9 cellular contexts compared by ENCODE assay signal in genomic region chr13:25171170-25171516, GRCh38. TPM values are rescaled to one million over a fixed set of nuclear protein-coding genes. Genes with fewer than 3 reads are reported as not detected.
A peak's percentile ranks its signal among the peaks of the same experiment; 100 is the strongest.
DNase-seq lines count a peak whose midpoint lies in the region; ATAC-seq and TF ChIP-seq lines count a peak whose summit lies in the region.
"Had no signal": no experiment of that assay in that cellular context is flagged by ENCODE, and none has a peak within 500 bp of the region (broad histone marks: within the 10 kb centered on the region; RNA-seq: fewer than 3 reads in every experiment).

No MANE protein-coding gene starts in this region.

- H3K9me3 Mint-ChIP-seq in CD4-positive, alpha-beta T cell, result no peaks in the 10 kb centered on the region
- peaks cover 0 to 2% (median 0%) of the 10 kb centered on the region in 3 donors for H3K9me3 Mint-ChIP-seq in IgD-negative memory B cell

- peaks cover 79% of the 10 kb centered on the region for H3K27me3 Mint-ChIP-seq in CD4-positive, alpha-beta T cell
- H3K27me3 Mint-ChIP-seq in IgD-negative memory B cell, result peaks cover 42% of the 10 kb centered on the region

- WGBS in ectodermal cell, 2 experiments, result 1% methylated on average over 36 of the region's 36 CpGs

- no peaks in the 10 kb centered on the region for H3K9me3 ChIP-seq in CD4-positive, alpha-beta T cell (ENCODE audit: control insufficient read depth, low read length)
- H3K9me3 ChIP-seq in ectodermal cell (ENCODE audit: control insufficient read depth, low read length) (no peaks in the 10 kb centered on the region), osteoblast (ENCODE audit: low read depth, low read length) (no peaks in the 10 kb centered on the region)

- H3K4me3 Mint-ChIP-seq in CD4-positive, alpha-beta T cell, result peak overlapping the region; percentile 30
- peak overlapping the region; percentile 46 to 93 (median 84) for H3K4me3 Mint-ChIP-seq in IgD-negative memory B cell

- H3K4me1 ChIP-seq in ectodermal cell (ENCODE audit: control insufficient read depth, insufficient read depth, low read length), result peaks cover 9% of the 10 kb centered on the region
- H3K4me1 ChIP-seq in osteoblast (ENCODE audit: insufficient read depth, low read length), result no peaks in the 10 kb centered on the region

- H3K36me3 ChIP-seq in ectodermal cell (ENCODE audit: control insufficient read depth, insufficient read depth, low read length) (no peaks in the 10 kb centered on the region), osteoblast (ENCODE audit: insufficient read depth, low read length) (no peaks in the 10 kb centered on the region)

- no peak for TF ChIP-seq CTCF in CD4-positive, alpha-beta T cell (IDR thresholded peaks at IDR 0.05)
- no peak for TF ChIP-seq CTCF in osteoblast (IDR thresholded peaks at IDR 0.05; ENCODE audit: extremely low read depth, low read depth, low read length)

- H3K27me3 ChIP-seq in CD4-positive, alpha-beta T cell (ENCODE audit: control insufficient read depth, insufficient read depth, low read length), result peaks cover 51% of the 10 kb centered on the region
- H3K27me3 ChIP-seq in ectodermal cell (ENCODE audit: control insufficient read depth, insufficient read depth, low read length, poor library complexity, severe bottlenecking), result peaks cover 45% of the 10 kb centered on the region
- H3K27me3 ChIP-seq in osteoblast (ENCODE audit: insufficient read depth, low read length), result peaks cover 43% of the 10 kb centered on the region

- H3K4me2 ChIP-seq in osteoblast (ENCODE audit: insufficient read depth, low read length), result peak overlapping the region; percentile 30

- H3K4me3 ChIP-seq in ectodermal cell (ENCODE audit: insufficient read depth, low read depth, low read length) (peak overlapping the region; percentile 32), osteoblast (ENCODE audit: insufficient read depth, low read length) (no peak overlapping the region)

- DNase-seq in CD4-positive, alpha-beta T cell, result no peak
- no peak for DNase-seq in osteoblast (ENCODE audit: insufficient read length, low spot score, missing footprints)
- no peak for DNase-seq in NCI-H82 (lab: John Stamatoyannopoulos, UW)
- no peak for DNase-seq in islet precursor cell

- POLR2A ChIA-PET in CD4-positive, alpha-beta T cell (lab: Charles Lee), result no interaction called here

- no peaks in the 10 kb centered on the region for H3K36me3 Mint-ChIP-seq in CD4-positive, alpha-beta T cell (ENCODE audit: low read depth)
- no peaks in the 10 kb centered on the region for H3K36me3 Mint-ChIP-seq in IgD-negative memory B cell

- peaks cover 11% of the 10 kb centered on the region for H3K4me1 Mint-ChIP-seq in CD4-positive, alpha-beta T cell (ENCODE audit: low read depth)
- peaks cover 8 to 19% (median 10%) of the 10 kb centered on the region in 3 donors for H3K4me1 Mint-ChIP-seq in IgD-negative memory B cell

- H3K27ac ChIP-seq in CD4-positive, alpha-beta T cell (ENCODE audit: low read depth, low read length), result no peak overlapping the region
- H3K27ac ChIP-seq in ectodermal cell (ENCODE audit: insufficient read depth, low read depth, low read length, poor library complexity, severe bottlenecking), result no peak overlapping the region
- no peak overlapping the region for H3K27ac ChIP-seq in osteoblast (ENCODE audit: low read depth, low read length)

- no peak overlapping the region for H3K27ac Mint-ChIP-seq in CD4-positive, alpha-beta T cell
- no peak overlapping the region for H3K27ac Mint-ChIP-seq in IgD-negative memory B cell

- ATAC-seq in CD4-positive, alpha-beta T cell (ENCODE audit: poor library complexity), result no peak
- ATAC-seq in GM18519 (IDR thresholded peaks at IDR 0.05; ENCODE audit: low FRiP score, unreplicated experiment), result no peak
- no peak for ATAC-seq in GM18909 (IDR thresholded peaks at IDR 0.05; ENCODE audit: poor library complexity, unreplicated experiment)

- H2AFZ ChIP-seq in osteoblast (ENCODE audit: low read length), result no peak overlapping the region

- intact Hi-C loops in CD4-positive, alpha-beta T cell (cut with DNase I, micrococcal nuclease), result no loop called here

- no peaks in the 10 kb centered on the region for H4K20me1 ChIP-seq in osteoblast (ENCODE audit: insufficient read depth, low read length)

- no peaks in the 10 kb centered on the region for H3K79me2 ChIP-seq in osteoblast (ENCODE audit: insufficient read depth, low read length)

- CTCF ChIA-PET in CD4-positive, alpha-beta T cell (lab: Charles Lee), result no interaction called here

RNA-seq across cellular contexts. Expression of gene AMER2, which starts 0.9 kb away (rescaled TPM):
- total RNA-seq in CD4-positive, alpha-beta T cell, result not detected
- not detected for polyA plus RNA-seq in IgD-negative memory B cell
- 0.35 TPM for polyA plus RNA-seq in ectodermal cell (2013, experiment 1 of 4)
- polyA plus RNA-seq in ectodermal cell (2013, experiment 2 of 4), result 0.44 TPM
- 0.43 TPM for polyA plus RNA-seq in ectodermal cell (2013, experiment 3 of 4)
- 0.57 TPM for polyA plus RNA-seq in ectodermal cell (2013, experiment 4 of 4)
- not detected in 2 replicates for total RNA-seq in osteoblast
- total RNA-seq: skeletal muscle tissue had no signal
